Comparison of ENCODE assay signal across 8 cellular contexts in the genomic region with DNA sequence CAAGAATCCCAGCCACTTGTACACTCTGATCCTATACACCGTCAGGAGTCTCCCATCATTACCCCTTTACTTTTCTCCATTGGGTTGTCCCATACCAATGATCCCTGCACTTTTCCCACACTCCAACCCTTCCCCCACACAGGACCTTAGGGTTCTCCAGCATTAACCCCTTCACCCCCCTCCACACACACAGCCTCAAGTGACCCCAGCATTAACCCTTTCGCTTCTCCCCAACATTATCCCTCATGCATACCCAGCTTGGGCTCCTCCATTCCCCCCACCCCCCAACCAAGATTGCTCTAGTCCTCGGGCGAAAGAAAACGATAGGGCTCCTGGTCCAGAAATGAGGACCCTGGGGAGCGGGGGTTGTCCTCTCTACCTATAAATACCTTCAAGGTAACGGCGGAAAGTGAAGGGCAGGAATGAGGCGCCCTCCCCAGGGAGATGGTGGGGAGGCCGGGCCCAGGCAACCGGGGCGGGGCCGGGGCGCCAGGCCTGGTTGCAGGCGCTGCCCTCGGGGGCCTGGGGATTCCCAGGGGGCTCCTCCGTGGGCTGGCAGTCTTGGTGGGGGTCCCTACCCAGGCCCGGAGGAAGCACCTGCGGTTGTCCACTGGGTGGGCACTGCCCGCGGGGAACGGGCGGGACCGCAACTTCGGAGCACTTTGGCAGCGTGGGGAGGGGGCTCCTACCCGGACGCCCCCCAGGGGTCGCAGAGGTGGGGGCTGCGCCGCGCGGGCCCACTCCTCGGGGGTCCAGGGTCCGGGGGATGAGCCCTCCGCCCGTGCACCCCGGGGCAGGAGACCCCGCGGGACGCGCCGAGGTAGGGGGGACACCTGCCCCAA. TPM values are rescaled to one million over a fixed set of nuclear protein-coding genes. Genes with fewer than 3 reads are reported as not detected.
A peak's percentile ranks its signal among the peaks of the same experiment; 100 is the strongest.
DNase-seq lines count a peak whose midpoint lies in the region; ATAC-seq and TF ChIP-seq lines count a peak whose summit lies in the region.

No MANE protein-coding gene starts in this region.

- H3K4me3 ChIP-seq in astrocyte of the spinal cord (ENCODE audit: low read depth, low read length), result peak overlapping the region; percentile 57
- H3K4me3 ChIP-seq in mesodermal cell (ENCODE audit: extremely low read depth, insufficient read depth, low read length, poor library complexity, severe bottlenecking), result peak overlapping the region; percentile 64

- DNase-seq in GM10248 (ENCODE audit: extremely low spot score) (peak; percentile 57), astrocyte of the spinal cord (ENCODE audit: low read depth, low spot score) (no peak)
- DNase-seq in activated CD8-positive, alpha-beta memory T cell treated with anti-CD3 and anti-CD28 coated beads, Interleukin-2, amount 50 U/mL, for 4 hours, result no peak

- H3K4me1 ChIP-seq in mesodermal cell (ENCODE audit: control insufficient read depth, insufficient read depth, low read length, poor library complexity, severe bottlenecking), result peaks cover 4% of the 10 kb centered on the region

- ATAC-seq in HG03442 (IDR thresholded peaks at IDR 0.05; ENCODE audit: unreplicated experiment) (peak; percentile 20), GM21619 (IDR thresholded peaks at IDR 0.05; ENCODE audit: unreplicated experiment) (no peak), HG02623 (IDR thresholded peaks at IDR 0.05; ENCODE audit: unreplicated experiment) (no peak), GM18511 (IDR thresholded peaks at IDR 0.05; ENCODE audit: unreplicated experiment) (no peak)

- WGBS in mesodermal cell (ENCODE audit: insufficient coverage in 2 of 2), 2 experiments, result 5 to 9% methylated on average over 21 to 32 of the region's 43 CpGs

- no peaks in the 10 kb centered on the region for H3K9me3 ChIP-seq in mesodermal cell (ENCODE audit: control insufficient read depth, low read length)

- POLR2A ChIA-PET in GM10248 (lab: Yijun Ruan, JAX), result no interaction called here

- TF ChIP-seq CTCF in GM10248 (IDR thresholded peaks at IDR 0.05; ENCODE audit: control extremely low read depth, extremely low read depth, low read depth, missing control alignments) (peak; percentile 16), astrocyte of the spinal cord (IDR thresholded peaks at IDR 0.05; ENCODE audit: low read depth, low read length) (no peak)

- no peak overlapping the region for H3K27ac ChIP-seq in mesodermal cell (ENCODE audit: low read depth, low read length, severe bottlenecking)

- CTCF ChIA-PET in GM10248 (lab: Yijun Ruan, JAX), result interaction anchor here (0.9 kb wide), 1 partner anchor 17 kb away, joined by 3 read pairs; no protein-coding TSS in a partner anchor

- H3K36me3 ChIP-seq in mesodermal cell (ENCODE audit: control insufficient read depth, insufficient read depth, low read length), result no peaks in the 10 kb centered on the region

- in situ Hi-C loops in astrocyte of the spinal cord (cut with HindIII; ENCODE audit: low sequenced_read_pairs), result no loop called here

RNA-seq across cellular contexts. Expression of a gene that starts 0.8 kb away (rescaled TPM):
- 41.4 TPM for polyA plus RNA-seq in mesodermal cell (2013, experiment 1 of 2)
- polyA plus RNA-seq in mesodermal cell (2013, experiment 2 of 2), result 34.1 TPM

RNA-seq across cellular contexts. Expression of a gene that starts 15.3 kb away (rescaled TPM):
- polyA plus RNA-seq in mesodermal cell (2013, experiment 1 of 2), result 0.44 TPM
- polyA plus RNA-seq in mesodermal cell (2013, experiment 2 of 2), result not detected

RNA-seq across cellular contexts. Expression of a gene that starts 30.2 kb away (rescaled TPM):
- polyA plus RNA-seq in mesodermal cell (2013, experiment 1 of 2), result 105 TPM
- 91.0 TPM for polyA plus RNA-seq in mesodermal cell (2013, experiment 2 of 2)

RNA-seq across cellular contexts. Expression of a gene that starts 30.3 kb away (rescaled TPM):
- not detected for polyA plus RNA-seq in mesodermal cell (2013, experiment 1 of 2)
- not detected for polyA plus RNA-seq in mesodermal cell (2013, experiment 2 of 2)

RNA-seq across cellular contexts. Expression of a gene that starts 59.3 kb away (rescaled TPM):
- polyA plus RNA-seq in mesodermal cell (2013, experiment 1 of 2), result not detected
- not detected for polyA plus RNA-seq in mesodermal cell (2013, experiment 2 of 2)
